14 cellular contexts compared by ENCODE assay signal in the genomic region with DNA sequence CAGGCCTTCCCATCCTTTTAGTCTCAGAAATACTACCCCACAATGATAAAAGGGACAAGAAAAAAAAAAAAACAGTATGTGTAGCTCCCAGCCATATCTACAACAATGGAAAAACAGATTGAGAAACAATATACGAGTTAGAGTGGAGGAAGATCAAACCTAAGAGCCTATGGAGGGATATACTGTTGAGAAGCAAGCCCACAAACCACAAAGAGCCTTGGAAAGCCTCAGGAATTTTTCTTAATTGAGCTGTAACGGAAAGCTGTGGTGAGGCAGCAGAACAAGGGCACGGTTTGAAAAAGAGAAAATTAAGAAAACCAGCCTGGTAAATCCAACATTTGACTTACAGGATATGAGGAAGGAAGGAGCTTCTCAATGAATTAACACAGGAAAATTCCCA. TPM values are rescaled to one million over a fixed set of nuclear protein-coding genes. Genes with fewer than 3 reads are reported as not detected.
DNase-seq lines count a peak whose midpoint lies in the region; ATAC-seq and TF ChIP-seq lines count a peak whose summit lies in the region.
"Had no signal": no experiment of that assay in that cellular context is flagged by ENCODE, and none has a peak within 500 bp of the region (broad histone marks: within the 10 kb centered on the region; RNA-seq: fewer than 3 reads in every experiment).

No MANE protein-coding gene starts in this region.

- TF ChIP-seq CTCF in natural killer cell (IDR thresholded peaks at IDR 0.05) = no peak

- H3K9me3 Mint-ChIP-seq in natural killer cell = no peaks in the 10 kb centered on the region
- H3K9me3 Mint-ChIP-seq: activated CD4-positive, alpha-beta T cell treated with anti-CD3 and anti-CD28 coated beads, Interleukin-2, amount 10 ng/mL, durations not matched to agents 24 days and 14 days; activated T-cell treated with anti-CD3 and anti-CD28 coated beads, Interleukin-2, amount 50 U/mL, for 72 hours; T-cell had no signal

- H3K27me3 Mint-ChIP-seq in natural killer cell (ENCODE audit: low read depth in 2 of 2) = no peaks in the 10 kb centered on the region
- H3K27me3 Mint-ChIP-seq: activated CD4-positive, alpha-beta T cell treated with anti-CD3 and anti-CD28 coated beads, Interleukin-2, amount 10 ng/mL, durations not matched to agents 24 days and 14 days; T-cell had no signal

- no peaks in the 10 kb centered on the region for H3K36me3 Mint-ChIP-seq in natural killer cell

- H3K4me1 Mint-ChIP-seq in natural killer cell = peaks cover 19 to 26% of the 10 kb centered on the region in 2 donors

- ATAC-seq in natural killer cell (no peak), GM19395 (IDR thresholded peaks at IDR 0.05; ENCODE audit: unreplicated experiment) (no peak)
- ATAC-seq: activated T-cell treated with anti-CD3 and anti-CD28 coated beads, Interleukin-2, amount 50 U/mL, for 72 hours; T-cell had no signal

- no peak overlapping the region for H3K27ac Mint-ChIP-seq in natural killer cell
- H3K27ac Mint-ChIP-seq: activated CD4-positive, alpha-beta T cell treated with anti-CD3 and anti-CD28 coated beads, Interleukin-2, amount 10 ng/mL, durations not matched to agents 24 days and 14 days; T-cell had no signal

- DNase-seq in A172 (ENCODE audit: low spot score) (peak; percentile 71), H4 (ENCODE audit: low spot score) (peak; percentile 88), SW480 (ENCODE audit: low spot score) (peak; percentile 51), fibroblast of peridontal ligament (ENCODE audit: extremely low read depth) (peak; percentile 91), natural killer cell (no peak), pons (ENCODE audit: low spot score) (no peak), NAMALWA (ENCODE audit: low spot score) (no peak)
- DNase-seq: activated CD4-positive, alpha-beta T cell treated with anti-CD3 and anti-CD28 coated beads, Interleukin-2, amount 10 ng/mL, durations not matched to agents 24 days and 14 days; activated T-cell treated with anti-CD3 and anti-CD28 coated beads, Interleukin-2, amount 50 U/mL, for 72 hours; aorta; NCI-H1417 treated with DMSO at 0.1 percent for 48 hours; posterior cingulate gyrus; T-cell had no signal

- H3K4me3 Mint-ChIP-seq in natural killer cell = no peak overlapping the region
- H3K4me3 Mint-ChIP-seq: activated CD4-positive, alpha-beta T cell treated with anti-CD3 and anti-CD28 coated beads, Interleukin-2, amount 10 ng/mL, durations not matched to agents 24 days and 14 days; activated T-cell treated with anti-CD3 and anti-CD28 coated beads, Interleukin-2, amount 50 U/mL, for 72 hours; T-cell had no signal

- intact Hi-C loops in natural killer cell (cut with micrococcal nuclease) = no loop called here

RNA-seq across cellular contexts. Expression of gene KPNA1, which starts 21.4 kb away (rescaled TPM):
- total RNA-seq in A172 (2014; rRNA removed; shearing (Covaris generic)) = 23.8 and 30.6 TPM in 2 replicates
- 43.5 and 67.2 TPM in 2 replicates for total RNA-seq in H4 (2014; rRNA removed; shearing (Covaris generic))
- total RNA-seq in natural killer cell = 10 to 100 TPM; 62.3 to 67.1 (median 63.1) TPM

Comparison
In these comparisons a context has a peak if more than half of its experiments do, and no peak if none do; other contexts are left out.
1. DNase-seq: peak in A172 (single experiment), H4 (single experiment), SW480 (single experiment) and fibroblast of peridontal ligament (single experiment); none in natural killer cell (single experiment), pons (single experiment) and NAMALWA (single experiment).